Comparison of ENCODE assay signal across 29 cellular contexts in genomic region chr13:49296659-49297058, GRCh38.
"Had no signal": no experiment of that assay in that cellular context is flagged by ENCODE, and none has a peak within 500 bp of the region (broad histone marks: within the 10 kb centered on the region; RNA-seq: fewer than 3 reads in every experiment).

No MANE protein-coding gene starts in this region.

- H3K27ac ChIP-seq: colonic mucosa, coronary artery, epithelial cell of prostate, esophagus muscularis mucosa, esophagus squamous epithelium, foreskin keratinocyte, gastrocnemius medialis, gastroesophageal sphincter had no signal

- H3K27ac Mint-ChIP-seq: dendritic cell treated with granulocyte-macrophage colony-stimulating factor and Interleukin-4, amounts not matched to agents 40 ng/mL and 50 ng/mL, for 4 days; effector memory CD8-positive, alpha-beta T cell; endodermal cell had no signal

- H3K4me3 Mint-ChIP-seq: dendritic cell treated with granulocyte-macrophage colony-stimulating factor and Interleukin-4, amounts not matched to agents 40 ng/mL and 50 ng/mL, for 4 days; effector memory CD8-positive, alpha-beta T cell; endodermal cell had no signal

- H3K36me3 ChIP-seq: colonic mucosa, gastrocnemius medialis had no signal

- DNase-seq: colonic mucosa; cortex of kidney; dermis blood vessel endothelial cell; dorsolateral prefrontal cortex; effector CD4-positive, alpha-beta T cell; effector CD8-positive, alpha-beta T cell; effector memory CD4-positive, alpha-beta T cell; effector memory CD8-positive, alpha-beta T cell; endodermal cell; erythroblast; esophagus squamous epithelium; foreskin fibroblast; foreskin keratinocyte; foreskin melanocyte; gastrocnemius medialis; glutamatergic neuron; head of caudate nucleus; heart left ventricle; heart right ventricle had no signal

- H3K9me3 Mint-ChIP-seq: dendritic cell treated with granulocyte-macrophage colony-stimulating factor and Interleukin-4, amounts not matched to agents 40 ng/mL and 50 ng/mL, for 4 days; effector memory CD8-positive, alpha-beta T cell; endodermal cell had no signal

- H3K27me3 ChIP-seq: colonic mucosa, dorsolateral prefrontal cortex, esophagus muscularis mucosa, esophagus squamous epithelium, foreskin keratinocyte, gastrocnemius medialis, gastroesophageal sphincter, heart left ventricle, heart right ventricle had no signal

- FAIRE-seq: colon, endometrium, endothelial cell of umbilical vein, frontal cortex had no signal

- H3K4me1 ChIP-seq: colonic mucosa, foreskin keratinocyte had no signal

- H3K4me3 ChIP-seq: colonic mucosa, coronary artery, dorsolateral prefrontal cortex, esophagus muscularis mucosa, esophagus squamous epithelium, gastrocnemius medialis, gastroesophageal sphincter, heart left ventricle, heart right ventricle had no signal

- H3K9me3 ChIP-seq: colonic mucosa, esophagus muscularis mucosa, esophagus squamous epithelium, gastrocnemius medialis, gastroesophageal sphincter, heart left ventricle, heart right ventricle had no signal

- ATAC-seq: effector memory CD8-positive, alpha-beta T cell; esophagus mucosa; foreskin keratinocyte; gastrocnemius medialis; gastroesophageal sphincter; heart left ventricle; heart right ventricle had no signal

- H3K27me3 Mint-ChIP-seq: dendritic cell treated with granulocyte-macrophage colony-stimulating factor and Interleukin-4, amounts not matched to agents 40 ng/mL and 50 ng/mL, for 4 days; effector memory CD8-positive, alpha-beta T cell had no signal
